In the genomic region with DNA sequence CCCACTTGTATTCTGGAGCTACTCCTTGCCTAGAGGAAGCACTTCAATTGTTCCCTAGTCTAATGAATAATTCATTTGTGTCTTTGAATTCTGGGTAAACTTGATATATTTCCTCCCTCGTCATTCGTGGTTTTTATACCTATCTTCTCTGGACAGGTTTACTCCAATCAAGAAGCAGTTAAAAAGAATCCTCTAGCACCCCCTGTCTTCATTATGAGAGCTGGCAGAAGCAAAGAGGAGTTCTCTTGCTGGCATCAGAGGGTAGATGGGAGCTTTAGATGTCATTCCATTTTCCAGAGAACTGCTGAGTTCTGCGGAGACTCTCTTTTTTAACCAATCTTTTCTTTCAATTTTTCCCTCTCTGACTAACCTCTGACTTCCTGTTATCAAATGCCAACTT, we compare ENCODE assay signal across 21 cellular contexts.
DNase-seq lines count a peak whose midpoint lies in the region; ATAC-seq and TF ChIP-seq lines count a peak whose summit lies in the region.
"Had no signal": no experiment of that assay in that cellular context is flagged by ENCODE, and none has a peak within 500 bp of the region (broad histone marks: within the 10 kb centered on the region; RNA-seq: fewer than 3 reads in every experiment).

No MANE protein-coding gene starts in this region.

- H3K36me3 ChIP-seq in H7 (replicated peaks; ENCODE audit: control insufficient read depth, insufficient read depth, low read length) = no peaks in the 10 kb centered on the region; the same call in 1 of the 2 replicates
- no peaks in the 10 kb centered on the region for H3K36me3 ChIP-seq in HAP-1 (replicated peaks)
- H3K36me3 ChIP-seq: SJSA1 had no signal

- no peak for ATAC-seq in GM21723 (IDR thresholded peaks at IDR 0.05; ENCODE audit: unreplicated experiment)
- ATAC-seq: Right ventricle myocardium inferior had no signal

- peak; percentile 33 for TF ChIP-seq CTCF in C4-2B (conservative IDR thresholded peaks at IDR 0.05)

- DNase-seq in H7 = peak; percentile 17
- DNase-seq in NCI-H748 (lab: John Stamatoyannopoulos, UW; ENCODE audit: unreplicated experiment) = peak; percentile 61
- peak; percentile 15 for DNase-seq in iPS-NIHi7 (ENCODE audit: extremely low spot score)
- DNase-seq in AG20443 (ENCODE audit: low spot score) = no peak
- no peak for DNase-seq in ecto neural progenitor cell (ENCODE audit: low spot score)
- DNase-seq in HAP-1 (ENCODE audit: low spot score in 2 of 2) = no peak
- DNase-seq: DMS79, GOT3, HFFc6, KG1, MV-4-11, NCI-H1417, NCI-H1694 treated with DMSO at 0.1 percent for 48 hours, NCI-H2081 treated with DMSO at 0.1 percent for 48 hours, NCI-H774, OCI-M1, T-helper 1 cell had no signal

- in situ Hi-C loops in HAP-1 (cut with MboI; ENCODE audit: low sequenced_read_pairs) = no loop called here

- no peak overlapping the region for H3K27ac ChIP-seq in C4-2B
- H3K27ac ChIP-seq: SJSA1 had no signal

- H3K4me3 ChIP-seq in H7 (ENCODE audit: insufficient read depth, low read depth, low read length) (no peak overlapping the region), HAP-1 (no peak overlapping the region)
- H3K4me3 ChIP-seq: SJSA1 had no signal

- H3K27me3 ChIP-seq in H7 (ENCODE audit: control insufficient read depth, insufficient read depth, low read length) (no peaks in the 10 kb centered on the region), HAP-1 (ENCODE audit: low read depth) (no peaks in the 10 kb centered on the region)
- H3K27me3 ChIP-seq: SJSA1 had no signal

- no peaks in the 10 kb centered on the region for H3K4me1 ChIP-seq in HAP-1
- H3K4me1 ChIP-seq: SJSA1 had no signal

- no peaks in the 10 kb centered on the region; the same call in 1 of the 2 replicates for H3K9me3 ChIP-seq in HAP-1
- H3K9me3 ChIP-seq: SJSA1 had no signal

Comparison
In these comparisons a context has a peak if more than half of its experiments do, and no peak if none do; other contexts are left out.
1. DNase-seq: peak in H7 (single experiment), NCI-H748 (single experiment) and iPS-NIHi7 (single experiment); none in AG20443 (single experiment), ecto neural progenitor cell (single experiment) and HAP-1 (0 of 2).